Comparison of ENCODE assay signal across 9 cellular contexts in genomic region chr9:89435315-89435823, GRCh38.
DNase-seq lines count a peak whose midpoint lies in the region; ATAC-seq and TF ChIP-seq lines count a peak whose summit lies in the region.
"Had no signal": no experiment of that assay in that cellular context is flagged by ENCODE, and none has a peak within 500 bp of the region (broad histone marks: within the 10 kb centered on the region; RNA-seq: fewer than 3 reads in every experiment).

No MANE protein-coding gene starts in this region.

- H3K36me3 ChIP-seq in upper lobe of left lung = no peaks in the 10 kb centered on the region
- H3K36me3 ChIP-seq: thoracic aorta had no signal

- intact Hi-C loops in activated T-helper 1 cell treated with anti-CD3 and anti-CD28 coated beads, Interleukin-12 subunit alpha, Interleukin-12 subunit beta, Interleukin-2, Interleukin-4 antibody, amounts not matched to agents 30 ng/mL and 10 ng/mL and 1 ng/mL, durations not matched to agents 14 hours and 24 hours and 36 hours (cut with micrococcal nuclease) = no loop called here

- peaks cover 91% of the 10 kb centered on the region for H3K4me1 Mint-ChIP-seq in activated naive CD4-positive, alpha-beta T cell treated with anti-CD3 and anti-CD28 coated beads, Interleukin-2, amount 50 U/mL, for 24 hours
- peaks cover 74% of the 10 kb centered on the region for H3K4me1 Mint-ChIP-seq in activated T-helper 1 cell treated with anti-CD3 and anti-CD28 coated beads, Interleukin-12 subunit alpha, Interleukin-12 subunit beta, Interleukin-2, Interleukin-4 antibody, amounts not matched to agents 30 ng/mL and 10 ng/mL and 1 ng/mL, durations not matched to agents 14 hours and 24 hours and 36 hours (ENCODE audit: low read depth)

- H3K27ac ChIP-seq in upper lobe of left lung = no peak overlapping the region
- H3K27ac ChIP-seq: thoracic aorta had no signal

- H3K9me3 Mint-ChIP-seq in activated naive CD4-positive, alpha-beta T cell treated with anti-CD3 and anti-CD28 coated beads, Interleukin-2, amount 50 U/mL, for 24 hours = no peaks in the 10 kb centered on the region
- no peaks in the 10 kb centered on the region for H3K9me3 Mint-ChIP-seq in activated T-helper 1 cell treated with anti-CD3 and anti-CD28 coated beads, Interleukin-12 subunit alpha, Interleukin-12 subunit beta, Interleukin-2, Interleukin-4 antibody, amounts not matched to agents 30 ng/mL and 10 ng/mL and 1 ng/mL, durations not matched to agents 14 hours and 24 hours and 36 hours

- peak overlapping the region; percentile 55 for H3K4me3 Mint-ChIP-seq in activated naive CD4-positive, alpha-beta T cell treated with anti-CD3 and anti-CD28 coated beads, Interleukin-2, amount 50 U/mL, for 24 hours
- H3K4me3 Mint-ChIP-seq in activated T-helper 1 cell treated with anti-CD3 and anti-CD28 coated beads, Interleukin-12 subunit alpha, Interleukin-12 subunit beta, Interleukin-2, Interleukin-4 antibody, amounts not matched to agents 30 ng/mL and 10 ng/mL and 1 ng/mL, durations not matched to agents 14 hours and 24 hours and 36 hours = no peak overlapping the region

- no peaks in the 10 kb centered on the region for H3K36me3 Mint-ChIP-seq in activated naive CD4-positive, alpha-beta T cell treated with anti-CD3 and anti-CD28 coated beads, Interleukin-2, amount 50 U/mL, for 24 hours
- peaks cover 24% of the 10 kb centered on the region for H3K36me3 Mint-ChIP-seq in activated T-helper 1 cell treated with anti-CD3 and anti-CD28 coated beads, Interleukin-12 subunit alpha, Interleukin-12 subunit beta, Interleukin-2, Interleukin-4 antibody, amounts not matched to agents 30 ng/mL and 10 ng/mL and 1 ng/mL, durations not matched to agents 14 hours and 24 hours and 36 hours (ENCODE audit: low read depth)

- peak in 1 of 2 donors; percentile 63 for ATAC-seq in upper lobe of left lung (ENCODE audit: low FRiP score in 2 of 2)
- ATAC-seq in GM18519 (IDR thresholded peaks at IDR 0.05; ENCODE audit: low FRiP score, unreplicated experiment) = no peak
- no peak for ATAC-seq in HG02870 (IDR thresholded peaks at IDR 0.05; ENCODE audit: unreplicated experiment)

- no peaks in the 10 kb centered on the region for H3K27me3 Mint-ChIP-seq in activated naive CD4-positive, alpha-beta T cell treated with anti-CD3 and anti-CD28 coated beads, Interleukin-2, amount 50 U/mL, for 24 hours
- H3K27me3 Mint-ChIP-seq in activated T-helper 1 cell treated with anti-CD3 and anti-CD28 coated beads, Interleukin-12 subunit alpha, Interleukin-12 subunit beta, Interleukin-2, Interleukin-4 antibody, amounts not matched to agents 30 ng/mL and 10 ng/mL and 1 ng/mL, durations not matched to agents 14 hours and 24 hours and 36 hours (ENCODE audit: insufficient read depth) = no peaks in the 10 kb centered on the region

- H3K9me3 ChIP-seq in upper lobe of left lung = no peaks in the 10 kb centered on the region
- H3K9me3 ChIP-seq: thoracic aorta had no signal

- no peak for DNase-seq in activated naive CD4-positive, alpha-beta T cell treated with Interleukin-2 at 50 U/mL for 16 hours
- no peak for DNase-seq in activated T-helper 1 cell treated with anti-CD3 and anti-CD28 coated beads, Interleukin-12 subunit alpha, Interleukin-12 subunit beta, Interleukin-2, Interleukin-4 antibody, amounts not matched to agents 30 ng/mL and 10 ng/mL and 1 ng/mL, durations not matched to agents 14 hours and 24 hours and 36 hours (ENCODE audit: low spot score)
- DNase-seq in iPS-NIHi7 (ENCODE audit: extremely low spot score) (peak; percentile 93), upper lobe of left lung (peak; percentile 83 to 88), dedifferentiated amniotic fluid mesenchymal stem cell (ENCODE audit: extremely low spot score) (no peak)

- no peak for TF ChIP-seq CTCF in upper lobe of left lung (IDR thresholded peaks at IDR 0.05)

- peak overlapping the region; percentile 97 for H3K27ac Mint-ChIP-seq in activated naive CD4-positive, alpha-beta T cell treated with anti-CD3 and anti-CD28 coated beads, Interleukin-2, amount 50 U/mL, for 24 hours
- peak overlapping the region; percentile 82 for H3K27ac Mint-ChIP-seq in activated T-helper 1 cell treated with anti-CD3 and anti-CD28 coated beads, Interleukin-12 subunit alpha, Interleukin-12 subunit beta, Interleukin-2, Interleukin-4 antibody, amounts not matched to agents 30 ng/mL and 10 ng/mL and 1 ng/mL, durations not matched to agents 14 hours and 24 hours and 36 hours

- H3K4me1 ChIP-seq in upper lobe of left lung = peaks cover 12 to 77% (median 54%) of the 10 kb centered on the region in 4 donors

- TF ChIP-seq POLR2A in upper lobe of left lung (IDR thresholded peaks at IDR 0.05) = no peak

- no peak overlapping the region for H3K4me3 ChIP-seq in upper lobe of left lung
- H3K4me3 ChIP-seq: thoracic aorta had no signal

- WGBS in upper lobe of left lung, 2 donors = 48 to 77% methylated on average over 2 to 8 of the region's 8 CpGs

- no peak for TF ChIP-seq EP300 in upper lobe of left lung (IDR thresholded peaks at IDR 0.05)

- H3K27me3 ChIP-seq in upper lobe of left lung = no peaks in the 10 kb centered on the region

Comparison
In these comparisons a context has a peak if more than half of its experiments do, and no peak if none do; other contexts are left out.
1. DNase-seq: peak in iPS-NIHi7 (single experiment) and upper lobe of left lung (2 of 2); none in activated naive CD4-positive, alpha-beta T cell treated with Interleukin-2 at 50 U/mL for 16 hours (single experiment), activated T-helper 1 cell treated with anti-CD3 and anti-CD28 coated beads, Interleukin-12 subunit alpha, Interleukin-12 subunit beta, Interleukin-2, Interleukin-4 antibody, amounts not matched to agents 30 ng/mL and 10 ng/mL and 1 ng/mL, durations not matched to agents 14 hours and 24 hours and 36 hours (single experiment) and dedifferentiated amniotic fluid mesenchymal stem cell (single experiment).